24 cellular contexts compared by ENCODE assay signal in the genomic region with DNA sequence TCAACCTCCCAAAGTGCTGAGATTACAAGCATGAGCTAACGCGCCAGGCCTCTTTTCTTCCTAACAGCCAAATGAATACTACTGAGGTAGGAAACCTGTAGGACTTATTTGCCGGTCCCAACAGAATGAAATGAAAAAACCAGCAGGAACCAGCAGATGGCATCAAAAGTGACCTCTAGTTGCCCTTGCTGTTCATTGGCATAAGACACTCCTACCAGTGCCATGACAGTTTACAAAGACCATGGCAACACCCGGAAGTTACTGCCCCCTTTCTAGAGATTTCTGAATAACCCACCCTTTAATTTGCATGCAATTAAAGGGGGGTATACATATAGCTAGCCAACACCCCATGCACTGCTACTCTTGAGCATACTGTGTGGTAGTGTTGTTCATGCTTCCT.
"Had no signal": no experiment of that assay in that cellular context is flagged by ENCODE, and none has a peak within 500 bp of the region (broad histone marks: within the 10 kb centered on the region; RNA-seq: fewer than 3 reads in every experiment).

No MANE protein-coding gene starts in this region.

- H3K4me2 ChIP-seq: KMS-11, SK-N-SH had no signal

- H3K27me3 ChIP-seq: cardiac muscle cell had no signal

- H3K9me2 ChIP-seq: SK-N-SH had no signal

- H3K9me3 ChIP-seq: SK-N-SH had no signal

- DNase-seq: activated CD4-positive, alpha-beta memory T cell treated with anti-CD3 and anti-CD28 coated beads for 36 hours; activated CD4-positive, alpha-beta T cell treated with anti-CD3 and anti-CD28 coated beads, Interleukin-2, amount 10 ng/mL, durations not matched to agents 7 days and 5 days; activated CD4-positive, CD25-positive, alpha-beta regulatory T cell; activated CD8-positive, alpha-beta memory T cell treated with anti-CD3 and anti-CD28 coated beads for 24 hours; activated gamma-delta T cell; activated naive CD4-positive, alpha-beta T cell treated with anti-CD3 and anti-CD28 coated beads for 36 hours; activated T-cell treated with anti-CD3 and anti-CD28 coated beads, Interleukin-2, amount 50 U/mL, for 48 hours; amygdala; cerebellar nuclear complex; MM.1S; NCI-H1092 treated with DMSO at 0.1 percent for 48 hours; NCI-H1436 treated with DMSO at 0.1 percent for 48 hours; NCI-H187; NCI-H2081; NCI-H446; NCI-H524; PC-3; SK-N-SH; T-helper 1 cell had no signal

- H3K27ac ChIP-seq: cardiac muscle cell, KMS-11, VCaP had no signal

- H3K4me3 ChIP-seq: cardiac muscle cell had no signal

- ATAC-seq: activated T-helper 17 cell treated with anti-CD3 and anti-CD28 coated beads, Interleukin-2, amount 50 U/mL, for 72 hours; PC-3; Right ventricle myocardium inferior had no signal

- H3K9ac ChIP-seq: KMS-11, SK-N-SH had no signal
